12 cellular contexts compared by ENCODE assay signal in genomic region chr6:19835605-19836004, GRCh38. TPM values are rescaled to one million over a fixed set of nuclear protein-coding genes. Genes with fewer than 3 reads are reported as not detected.
"Had no signal": no experiment of that assay in that cellular context is flagged by ENCODE, and none has a peak within 500 bp of the region (broad histone marks: within the 10 kb centered on the region; RNA-seq: fewer than 3 reads in every experiment).

No MANE protein-coding gene starts in this region.

- H3K9me3 ChIP-seq: adrenal gland, prostate gland had no signal

- H3K27ac ChIP-seq: adrenal gland, prostate gland had no signal

- DNase-seq: activated CD4-positive, alpha-beta T cell treated with anti-CD3 and anti-CD28 coated beads, Interleukin-2, amount 50 U/mL, for 4 hours; activated naive CD4-positive, alpha-beta T cell treated with anti-CD3 and anti-CD28 coated beads, Interleukin-2, amount 50 U/mL, for 16 hours; activated T-cell treated with anti-CD3 and anti-CD28 coated beads, Interleukin-2, amount 50 U/mL, for 1 hour; adrenal gland; naive B cell; occipital lobe; stimulated activated naive CD4-positive, alpha-beta T cell; substantia nigra; T-helper 17 cell had no signal

- H3K36me3 Mint-ChIP-seq: naive B cell had no signal

- ATAC-seq: sciatic nerve, T-helper 17 cell had no signal

- H3K4me3 Mint-ChIP-seq: T-helper 17 cell had no signal

- H3K36me3 ChIP-seq: adrenal gland, prostate gland had no signal

- H3K4me1 ChIP-seq: prostate gland had no signal

- H3K27ac Mint-ChIP-seq: naive B cell, T-helper 17 cell had no signal

- H3K4me3 ChIP-seq: adrenal gland, prostate gland had no signal

RNA-seq across cellular contexts. Expression of gene ID4, which starts 1.6 kb away (rescaled TPM):
- total RNA-seq: endothelial cell of umbilical vein, T-helper 17 cell had no signal
- polyA plus RNA-seq: endothelial cell of umbilical vein had no signal
